Comparison of ENCODE assay signal across 18 cellular contexts in the genomic region with DNA sequence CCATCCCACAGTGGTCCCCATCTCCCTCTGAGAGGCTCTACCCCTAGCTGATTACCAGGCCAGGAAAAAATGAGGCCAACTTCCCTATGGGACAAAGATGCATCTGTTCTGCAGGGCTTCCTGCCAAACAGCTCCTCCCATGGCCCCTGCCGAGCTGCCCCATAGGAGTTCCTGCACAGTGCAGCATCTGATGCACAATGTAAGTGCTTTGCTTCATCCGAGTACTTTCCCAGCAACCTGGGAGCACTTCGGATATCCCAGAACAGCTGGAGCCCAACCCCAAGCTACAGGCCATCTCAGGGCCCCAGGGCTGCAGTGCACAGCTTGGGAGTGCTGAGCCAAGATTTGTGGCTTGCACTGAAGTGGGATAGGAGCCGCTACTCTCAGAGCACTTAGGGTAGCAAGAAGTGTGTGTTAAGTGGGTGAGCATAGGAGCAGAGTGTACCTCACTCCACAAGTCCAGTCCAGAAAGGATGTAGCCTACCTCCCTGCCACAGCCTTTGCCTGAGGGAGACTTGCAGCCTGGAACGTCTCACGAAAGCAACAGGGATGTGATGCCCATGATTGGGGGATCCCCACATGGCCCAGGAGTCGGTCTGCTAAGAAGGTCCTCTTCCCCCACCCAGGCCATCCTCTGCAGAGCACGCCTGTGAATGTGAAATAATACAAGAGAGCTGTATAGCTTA.
DNase-seq lines count a peak whose midpoint lies in the region; ATAC-seq and TF ChIP-seq lines count a peak whose summit lies in the region.
"Had no signal": no experiment of that assay in that cellular context is flagged by ENCODE, and none has a peak within 500 bp of the region (broad histone marks: within the 10 kb centered on the region; RNA-seq: fewer than 3 reads in every experiment).

No MANE protein-coding gene starts in this region.

- no peak for TF ChIP-seq CTCF in Caco-2 (IDR thresholded peaks at IDR 0.05; ENCODE audit: insufficient read depth in 1 of 2, low read depth in 1 of 2, low read length in 1 of 2, severe bottlenecking in 1 of 2, unreplicated experiment in 1 of 2)

- peaks cover 3% of the 10 kb centered on the region for H3K27me3 Mint-ChIP-seq in Caco-2 (ENCODE audit: insufficient read depth, unreplicated experiment)

- intact Hi-C loops in Caco-2 (cut with micrococcal nuclease; ENCODE audit: unreplicated experiment): no loop called here

- no peaks in the 10 kb centered on the region for H3K36me3 Mint-ChIP-seq in Caco-2 (ENCODE audit: insufficient read depth, unreplicated experiment)

- no peaks in the 10 kb centered on the region for H3K36me3 ChIP-seq in Caco-2 (ENCODE audit: control insufficient read depth, insufficient read depth, low read length)
- H3K36me3 ChIP-seq: right lobe of liver had no signal

- H3K4me3 ChIP-seq in Caco-2 (ENCODE audit: low read depth, low read length): no peak overlapping the region
- H3K4me3 ChIP-seq: K562, right lobe of liver had no signal

- BruUV-seq in Caco-2 (replicated peaks; lab: Mats Ljungman, UMichigan): no TSS peak

- no peak for DNase-seq in Caco-2
- no peak for DNase-seq in activated T-cell treated with anti-CD3 and anti-CD28 coated beads for 4 hours
- no peak for DNase-seq in RPMI8226
- DNase-seq in G401 (ENCODE audit: low spot score): no peak
- DNase-seq: activated CD4-positive, alpha-beta T cell treated with anti-CD3 and anti-CD28 coated beads, Interleukin-2, amount 50 U/mL, for 1 hour; activated naive CD4-positive, alpha-beta T cell treated with anti-CD3 and anti-CD28 coated beads, Interleukin-2, amount 50 U/mL, for 16 hours; activated T-cell treated with anti-CD3 and anti-CD28 coated beads, Interleukin-2, amount 50 U/mL, for 1 hour; EL; NCI-H2081 treated with DMSO at 0.1 percent for 48 hours; NCI-H69; right lobe of liver; SK-N-SH had no signal

- H3K4me1 ChIP-seq in Caco-2: no peaks in the 10 kb centered on the region
- H3K4me1 ChIP-seq: right lobe of liver had no signal

- no peak overlapping the region for H3K4me3 Mint-ChIP-seq in Caco-2 (ENCODE audit: unreplicated experiment)

- CTCF ChIA-PET in Caco-2 (lab: Charles Lee): no interaction called here

- no peaks in the 10 kb centered on the region for H3K27me3 ChIP-seq in Caco-2 (replicated peaks; ENCODE audit: control insufficient read depth, insufficient read depth, low read length)
- H3K27me3 ChIP-seq: right lobe of liver had no signal

- no peaks in the 10 kb centered on the region for H3K4me1 Mint-ChIP-seq in Caco-2 (ENCODE audit: low read depth, unreplicated experiment)

- no peak overlapping the region for H3K27ac Mint-ChIP-seq in Caco-2 (ENCODE audit: unreplicated experiment)

- H3K9me3 ChIP-seq in Caco-2: 0 out of 2 replicates have a peak, but pooled peaks cover 6% of the 10 kb centered on the region
- H3K9me3 ChIP-seq: right lobe of liver, SK-N-SH had no signal

- POLR2A ChIA-PET in Caco-2 (lab: Charles Lee): no interaction called here

- in situ Hi-C loops in G401 (cut with HindIII; ENCODE audit: low sequenced_read_pairs): no loop called here

- ATAC-seq in GM18517 (IDR thresholded peaks at IDR 0.05; ENCODE audit: unreplicated experiment): peak; percentile 22
- peak; percentile 30 for ATAC-seq in GM21390 (IDR thresholded peaks at IDR 0.05; ENCODE audit: unreplicated experiment)
- peak; percentile 34 for ATAC-seq in HG02884 (IDR thresholded peaks at IDR 0.05; ENCODE audit: unreplicated experiment)
- ATAC-seq in HG03442 (IDR thresholded peaks at IDR 0.05; ENCODE audit: unreplicated experiment): peak; percentile 16
- ATAC-seq: esophagus mucosa, K562 had no signal

- H3K9me3 Mint-ChIP-seq in Caco-2 (ENCODE audit: unreplicated experiment): no peaks in the 10 kb centered on the region
